8 cellular contexts compared by ENCODE assay signal in genomic region chr11:64876835-64877341, GRCh38. TPM values are rescaled to one million over a fixed set of nuclear protein-coding genes. Genes with fewer than 3 reads are reported as not detected.
DNase-seq lines count a peak whose midpoint lies in the region; ATAC-seq and TF ChIP-seq lines count a peak whose summit lies in the region.

No MANE protein-coding gene starts in this region.

- no peak for ATAC-seq in memory B cell (ENCODE audit: low read depth)
- peak in 1 of 2 donors; percentile 78 for ATAC-seq in upper lobe of left lung (ENCODE audit: low FRiP score in 2 of 2)
- no peak for ATAC-seq in foreskin keratinocyte

- no peak for TF ChIP-seq EP300 in upper lobe of left lung (IDR thresholded peaks at IDR 0.05)

- peaks cover 17% of the 10 kb centered on the region for H3K36me3 Mint-ChIP-seq in memory B cell

- no peak overlapping the region for H3K27ac ChIP-seq in HUES64 (ENCODE audit: low read depth, low read length)
- peak overlapping the region; percentile 96 to 99 for H3K27ac ChIP-seq in breast epithelium
- H3K27ac ChIP-seq in upper lobe of left lung = peak overlapping the region; percentile 85 to 98 (median 92)
- H3K27ac ChIP-seq in foreskin keratinocyte = no peak overlapping the region

- H3K9me3 ChIP-seq in HUES64 (ENCODE audit: insufficient read depth, low read depth, low read length) (no peaks in the 10 kb centered on the region), breast epithelium (no peaks in the 10 kb centered on the region), upper lobe of left lung (no peaks in the 10 kb centered on the region)

- 0 out of 2 replicates have a peak, but pooled peaks cover 6% of the 10 kb centered on the region for H3K27me3 ChIP-seq in HUES64 (ENCODE audit: insufficient read depth, low read length)
- H3K27me3 ChIP-seq in breast epithelium = no peaks in the 10 kb centered on the region
- no peaks in the 10 kb centered on the region for H3K27me3 ChIP-seq in upper lobe of left lung
- no peaks in the 10 kb centered on the region for H3K27me3 ChIP-seq in foreskin keratinocyte

- peaks cover 16% of the 10 kb centered on the region for H3K4me1 ChIP-seq in HUES64 (ENCODE audit: insufficient read depth, low read length)
- peaks cover 19% of the 10 kb centered on the region in 2 donors for H3K4me1 ChIP-seq in breast epithelium
- H3K4me1 ChIP-seq in upper lobe of left lung = peaks cover 61 to 79% (median 71%) of the 10 kb centered on the region in 4 donors
- peaks cover 10% of the 10 kb centered on the region for H3K4me1 ChIP-seq in foreskin keratinocyte

- TF ChIP-seq CTCF in breast epithelium (IDR thresholded peaks at IDR 0.05) (no peak), upper lobe of left lung (IDR thresholded peaks at IDR 0.05) (no peak), foreskin keratinocyte (conservative IDR thresholded peaks at IDR 0.05) (no peak)

- H3K27me3 Mint-ChIP-seq in memory B cell = no peaks in the 10 kb centered on the region

- H3K27ac Mint-ChIP-seq in memory B cell = peak overlapping the region; percentile 91

- intact Hi-C loops in breast epithelium (cut with DNase I; ENCODE audit: low total_unique reads) = loop anchor here (1.0 kb wide), 1 partner anchor 33 kb away; the partner anchor contains the start of gene CDC42BPG

- peak overlapping the region; percentile 74; the same call in 1 of the 2 replicates for H3K9ac ChIP-seq in HUES64 (ENCODE audit: low read depth, low read length)

- WGBS in HUES64 = 53% methylated on average over 14 of the region's 14 CpGs
- 31 to 41% methylated on average over 10 to 14 of the region's 14 CpGs for WGBS in upper lobe of left lung, 2 donors

- H3K4me1 Mint-ChIP-seq in memory B cell = peaks cover 60% of the 10 kb centered on the region

- TF ChIP-seq POLR2A in breast epithelium (IDR thresholded peaks at IDR 0.05) = no peak
- TF ChIP-seq POLR2A in upper lobe of left lung (IDR thresholded peaks at IDR 0.05) = peak in 1 of 4 donors; percentile 16

- peak overlapping the region; percentile 98 for H3K4me3 ChIP-seq in HUES64 (ENCODE audit: low read length)
- peak overlapping the region; percentile 61 to 93 (median 79) for H3K4me3 ChIP-seq in breast epithelium
- peak overlapping the region; percentile 62 to 96 (median 79) for H3K4me3 ChIP-seq in upper lobe of left lung

- H3K4me3 Mint-ChIP-seq in memory B cell = peak overlapping the region; percentile 96

- H3K36me3 ChIP-seq in HUES64 (ENCODE audit: insufficient read depth, low read length) (peaks cover 19% of the 10 kb centered on the region; the same call in 1 of the 2 replicates), breast epithelium (no peaks in the 10 kb centered on the region), upper lobe of left lung (peaks cover 6 to 26% (median 20%) of the 10 kb centered on the region in 4 donors)

- no peaks in the 10 kb centered on the region for H3K9me3 Mint-ChIP-seq in memory B cell

- DNase-seq in AG20443 (ENCODE audit: low spot score) = peak; percentile 75
- peak; percentile 69 to 75 for DNase-seq in breast epithelium (ENCODE audit: low spot score in 2 of 2)
- DNase-seq in memory B cell (ENCODE audit: low spot score in 2 of 2) = no peak
- DNase-seq in upper lobe of left lung = peak; percentile 60 to 67
- no peak for DNase-seq in foreskin keratinocyte
- DNase-seq in NCI-H2081 treated with DMSO at 0.1 percent for 48 hours (lab: John Stamatoyannopoulos, UW) = no peak
- no peak for DNase-seq in NCI-H1694 (lab: John Stamatoyannopoulos, UW)

RNA-seq across cellular contexts. Expression of gene EHD1, which starts 1.5 kb away (rescaled TPM):
- polyA plus RNA-seq in HUES64 (2013, experiment 1 of 2) = 20.5 TPM
- 19.7 TPM for polyA plus RNA-seq in HUES64 (2013, experiment 2 of 2)
- total RNA-seq in breast epithelium (10 to 100 TPM; 26.9 to 45.4 (median 31.2) TPM), upper lobe of left lung (100 to 1,000 TPM in 4 of 6 donors, 10 to 100 TPM in 2; 43.0 to 167 (median 103) TPM), foreskin keratinocyte (94.9 and 114 TPM in 2 replicates)
- 90.4 and 115 TPM in 2 replicates for polyA plus RNA-seq in foreskin keratinocyte

RNA-seq across cellular contexts. Expression of gene CDC42BPG, which starts 32.4 kb away (rescaled TPM):
- polyA plus RNA-seq in HUES64 (2013, experiment 1 of 2) = 4.0 TPM
- polyA plus RNA-seq in HUES64 (2013, experiment 2 of 2) = 4.4 TPM
- 10 to 100 TPM in 1 of 3 donors, 1 to 10 TPM in 1, not detected in 1; 5.9 to 14.9 TPM for total RNA-seq in breast epithelium
- 10 to 100 TPM; 21.6 to 62.4 (median 26.0) TPM for total RNA-seq in upper lobe of left lung
- 10.3 and 11.1 TPM in 2 replicates for total RNA-seq in foreskin keratinocyte
- 4.7 and 5.3 TPM in 2 replicates for polyA plus RNA-seq in foreskin keratinocyte

RNA-seq across cellular contexts. Expression of gene ATG2A, which starts 40.1 kb away (rescaled TPM):
- polyA plus RNA-seq in HUES64 (2013, experiment 1 of 2) = 8.8 TPM
- polyA plus RNA-seq in HUES64 (2013, experiment 2 of 2) = 8.9 TPM
- 10 to 100 TPM; 20.0 to 22.1 (median 21.2) TPM for total RNA-seq in breast epithelium
- 10 to 100 TPM; 24.6 to 59.2 (median 33.3) TPM for total RNA-seq in upper lobe of left lung
- total RNA-seq in foreskin keratinocyte = 13.6 and 14.0 TPM in 2 replicates
- 11.4 and 12.5 TPM in 2 replicates for polyA plus RNA-seq in foreskin keratinocyte

RNA-seq across cellular contexts. Expression of gene PPP2R5B, which starts 47.6 kb away (rescaled TPM):
- 3.0 TPM for polyA plus RNA-seq in HUES64 (2013, experiment 1 of 2)
- 5.3 TPM for polyA plus RNA-seq in HUES64 (2013, experiment 2 of 2)
- 10 to 100 TPM; 12.8 to 14.0 (median 13.8) TPM for total RNA-seq in breast epithelium
- total RNA-seq in upper lobe of left lung = 10 to 100 TPM; 21.0 to 48.1 (median 27.5) TPM
- total RNA-seq in foreskin keratinocyte = 13.4 and 15.0 TPM in 2 replicates
- 12.5 and 13.5 TPM in 2 replicates for polyA plus RNA-seq in foreskin keratinocyte

RNA-seq across cellular contexts. Expression of gene GPHA2, which starts 58.8 kb away (rescaled TPM):
- 0.60 TPM for polyA plus RNA-seq in HUES64 (2013, experiment 1 of 2)
- polyA plus RNA-seq in HUES64 (2013, experiment 2 of 2) = 0.63 TPM
- total RNA-seq in breast epithelium = not detected
- not detected for total RNA-seq in upper lobe of left lung
- total RNA-seq in foreskin keratinocyte = not detected in 2 replicates
- polyA plus RNA-seq in foreskin keratinocyte = 0.27 TPM in 1 of 2 replicates, not detected in the other

Comparison
In these comparisons a context has a peak if more than half of its experiments do, and no peak if none do; other contexts are left out.
1. DNase-seq: peak in AG20443 (single experiment), breast epithelium (2 of 2) and upper lobe of left lung (2 of 2); none in memory B cell (0 of 2), foreskin keratinocyte (0 of 2), NCI-H2081 treated with DMSO at 0.1 percent for 48 hours (single experiment) and NCI-H1694 (single experiment).
2. H3K27ac ChIP-seq: peak in breast epithelium (2 of 2) and upper lobe of left lung (4 of 4); none in HUES64 (single experiment) and foreskin keratinocyte (single experiment).
3. Peak in every context shown above with its lines, with median percentiles within 50 percentile points of each other: H3K4me3 ChIP-seq.